8 cellular contexts compared by ENCODE assay signal in the genomic region with DNA sequence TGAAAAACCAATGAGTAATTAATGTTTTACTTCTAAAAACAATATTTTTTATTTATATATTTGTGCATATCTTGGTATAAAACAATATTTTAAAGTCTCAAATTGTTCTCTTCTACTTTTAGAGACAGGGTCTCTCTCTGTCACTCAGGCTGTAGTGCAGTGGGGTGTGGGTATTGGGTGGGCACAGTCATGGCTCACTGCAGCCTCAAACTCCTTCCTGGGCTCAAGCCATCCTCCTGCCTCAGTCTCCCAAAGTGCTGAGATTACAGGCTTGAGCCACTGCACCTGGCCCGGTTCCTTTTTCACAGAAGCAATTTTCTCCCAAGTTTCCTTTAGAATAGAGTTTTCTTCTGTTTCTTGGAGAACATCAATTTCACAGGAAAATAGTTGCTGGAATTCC.
A peak's percentile ranks its signal among the peaks of the same experiment; 100 is the strongest.
DNase-seq lines count a peak whose midpoint lies in the region; ATAC-seq and TF ChIP-seq lines count a peak whose summit lies in the region.

No MANE protein-coding gene starts in this region.

- TF ChIP-seq CTCF in heart right ventricle (IDR thresholded peaks at IDR 0.05) (no peak), upper lobe of left lung (IDR thresholded peaks at IDR 0.05) (no peak)

- WGBS in heart right ventricle, 2 donors = 87 to 88% methylated on average over 1 of the region's 1 CpG
- 63 to 80% methylated on average over 1 of the region's 1 CpG for WGBS in upper lobe of left lung, 2 donors

- no peaks in the 10 kb centered on the region for H3K9me3 ChIP-seq in heart right ventricle
- H3K9me3 ChIP-seq in upper lobe of left lung = no peaks in the 10 kb centered on the region

- no peak for TF ChIP-seq POLR2A in upper lobe of left lung (IDR thresholded peaks at IDR 0.05)

- H3K4me1 Mint-ChIP-seq in activated naive CD8-positive, alpha-beta T cell treated with anti-CD3 and anti-CD28 coated beads for 36 hours = peaks cover 21% of the 10 kb centered on the region

- peak overlapping the region; percentile 79 for H3K4me3 Mint-ChIP-seq in activated naive CD8-positive, alpha-beta T cell treated with anti-CD3 and anti-CD28 coated beads for 36 hours

- peaks cover 0 to 27% (median 10%) of the 10 kb centered on the region in 9 donors for H3K4me1 ChIP-seq in heart right ventricle
- peaks cover 2 to 14% (median 7%) of the 10 kb centered on the region in 4 donors for H3K4me1 ChIP-seq in upper lobe of left lung

- TF ChIP-seq EP300 in upper lobe of left lung (IDR thresholded peaks at IDR 0.05) = no peak

- H3K36me3 ChIP-seq in heart right ventricle (no peaks in the 10 kb centered on the region), upper lobe of left lung (no peaks in the 10 kb centered on the region)

- H3K4me3 ChIP-seq in heart right ventricle (peak overlapping the region in 8 of 10 donors; percentile 33 to 60 (median 52)), upper lobe of left lung (peak overlapping the region in 3 of 4 donors; percentile 33 to 48 (median 47))

- H3K27me3 ChIP-seq in heart right ventricle (no peaks in the 10 kb centered on the region), upper lobe of left lung (no peaks in the 10 kb centered on the region)

- H3K27me3 Mint-ChIP-seq in activated naive CD8-positive, alpha-beta T cell treated with anti-CD3 and anti-CD28 coated beads for 36 hours = no peaks in the 10 kb centered on the region

- H3K27ac ChIP-seq in heart right ventricle = no peak overlapping the region
- no peak overlapping the region for H3K27ac ChIP-seq in upper lobe of left lung

- ATAC-seq in heart right ventricle (no peak), Right ventricle myocardium superior (ENCODE audit: poor library complexity) (no peak), left lobe of liver (no peak), upper lobe of left lung (ENCODE audit: low FRiP score in 2 of 2) (no peak), GM18511 (IDR thresholded peaks at IDR 0.05; ENCODE audit: unreplicated experiment) (no peak)

- H3K9me3 Mint-ChIP-seq in activated naive CD8-positive, alpha-beta T cell treated with anti-CD3 and anti-CD28 coated beads for 36 hours = no peaks in the 10 kb centered on the region

- no peak for DNase-seq in heart right ventricle
- DNase-seq in Right ventricle myocardium superior = no peak
- no peak for DNase-seq in activated naive CD8-positive, alpha-beta T cell treated with anti-CD3 and anti-CD28 coated beads for 36 hours
- DNase-seq in left lobe of liver (ENCODE audit: low spot score) = peak; percentile 26
- DNase-seq in upper lobe of left lung = no peak
- no peak for DNase-seq in MV-4-11 (lab: John Stamatoyannopoulos, UW)
- DNase-seq in amygdala (lab: John Stamatoyannopoulos, UW) = no peak

- H3K27ac Mint-ChIP-seq in activated naive CD8-positive, alpha-beta T cell treated with anti-CD3 and anti-CD28 coated beads for 36 hours = no peak overlapping the region

- no peaks in the 10 kb centered on the region for H3K36me3 Mint-ChIP-seq in activated naive CD8-positive, alpha-beta T cell treated with anti-CD3 and anti-CD28 coated beads for 36 hours

- intact Hi-C loops in heart right ventricle (cut with DNase I) = loop anchor here in 1 of 10 donors (10.0 kb wide), 1 partner anchor 54 kb away; no protein-coding TSS in a partner anchor
- intact Hi-C loops in Right ventricle myocardium superior (cut with DNase I) = no loop called here
